In genomic region chr7:1562126-1562525, GRCh38 we compare ENCODE assay signal across 30 cellular contexts. TPM values are rescaled to one million over a fixed set of nuclear protein-coding genes. Genes with fewer than 3 reads are reported as not detected.
A peak's percentile ranks its signal among the peaks of the same experiment; 100 is the strongest.
DNase-seq lines count a peak whose midpoint lies in the region; ATAC-seq, FAIRE-seq and TF ChIP-seq lines count a peak whose summit lies in the region.
"Had no signal": no experiment of that assay in that cellular context is flagged by ENCODE, and none has a peak within 500 bp of the region (broad histone marks: within the 10 kb centered on the region; RNA-seq: fewer than 3 reads in every experiment).

No MANE protein-coding gene starts in this region.

- TF ChIP-seq POLR2A in HepG2 (IDR thresholded peaks at IDR 0.05; ENCODE audit: insufficient read depth in 1 of 2, low read depth in 2 of 2, low read length in 2 of 2) (no peak), right lobe of liver (IDR thresholded peaks at IDR 0.05) (no peak)

- no peak overlapping the region for H3K27ac ChIP-seq in HepG2 (ENCODE audit: extremely low read length, insufficient read depth, low read length)
- no peak overlapping the region for H3K27ac ChIP-seq in right lobe of liver
- H3K27ac ChIP-seq: BLaER1 treated with 17β-estradiol and CSF1 and Interleukin-3, amounts not matched to agents 10 nM and 100 nM; brain microvascular endothelial cell; hepatocyte; left ventricle myocardium inferior; Peyer's patch; prostate gland; SJSA1 had no signal

- WGBS in HepG2 (ENCODE audit: low lambda C conversion rate) = 25% methylated on average over 15 of the region's 15 CpGs
- WGBS in right lobe of liver (ENCODE audit: insufficient coverage, low coverage, low lambda C conversion rate, missing lambda C conversion rate) = 73% methylated on average over 15 of the region's 15 CpGs

- H3K4me3 ChIP-seq in HepG2 (replicated peaks in 1 of 3; ENCODE audit: insufficient read depth in 1 of 3, low read depth in 2 of 3, low read length in 3 of 3) = no peak overlapping the region
- no peak overlapping the region for H3K4me3 ChIP-seq in right lobe of liver
- H3K4me3 ChIP-seq: BLaER1 treated with 17β-estradiol and CSF1 and Interleukin-3, amounts not matched to agents 10 nM and 100 nM; HAP-1; hepatocyte; left ventricle myocardium inferior; MG63; Peyer's patch; prostate gland; SJSA1 had no signal

- H3K27me3 ChIP-seq in HepG2 (ENCODE audit: control insufficient read depth in 1 of 2, insufficient read depth in 2 of 2, low read length in 2 of 2) = peaks cover 8 to 15% of the 10 kb centered on the region in 2 experiments; a peak in 2 of 5 replicates
- H3K27me3 ChIP-seq in right lobe of liver = no peaks in the 10 kb centered on the region
- H3K27me3 ChIP-seq: BLaER1 treated with 17β-estradiol and CSF1 and Interleukin-3, amounts not matched to agents 10 nM and 100 nM; brain microvascular endothelial cell; hepatocyte; MG63; Peyer's patch; SJSA1 had no signal

- H3K4me1 Mint-ChIP-seq in brain (peaks cover 15% of the 10 kb centered on the region), nephron (peaks cover 14% of the 10 kb centered on the region)
- H3K4me1 Mint-ChIP-seq: IgD-negative memory B cell had no signal

- CTCF ChIA-PET in HepG2 (lab: Yijun Ruan, JAX; ENCODE audit: low intra/inter-chr PET ratio, low total read pairs) = no interaction called here

- FAIRE-seq in HepG2 (lab: Jason Lieb, UNC) (no peak), D721Med (lab: Jason Lieb, UNC) (no peak)

- H3K4me1 ChIP-seq in HepG2 (ENCODE audit: insufficient read depth, low read length) (peaks cover 39% of the 10 kb centered on the region), right lobe of liver (no peaks in the 10 kb centered on the region)
- H3K4me1 ChIP-seq: HAP-1 had no signal

- H3K9me3 ChIP-seq in HepG2 (ENCODE audit: low read length) (no peaks in the 10 kb centered on the region), right lobe of liver (no peaks in the 10 kb centered on the region)
- H3K9me3 ChIP-seq: BLaER1 treated with 17β-estradiol and CSF1 and Interleukin-3, amounts not matched to agents 10 nM and 100 nM; Caco-2; HAP-1; left ventricle myocardium inferior; MG63; Peyer's patch; prostate gland; SJSA1 had no signal

- no peak for TF ChIP-seq CTCF in HepG2 (CRISPR knock-in tag; IDR thresholded peaks at IDR 0.05)
- no peak for TF ChIP-seq CTCF in right lobe of liver (IDR thresholded peaks at IDR 0.05)
- no peak for TF ChIP-seq CTCF in brain (conservative IDR thresholded peaks at IDR 0.05)
- no peak for TF ChIP-seq CTCF in nephron (IDR thresholded peaks at IDR 0.05; ENCODE audit: unreplicated experiment in 3 of 3)
- no peak for TF ChIP-seq CTCF in D721Med (IDR thresholded peaks at IDR 0.05; ENCODE audit: insufficient read depth, missing control alignments)

- ATAC-seq in HepG2 (no peak), right lobe of liver (no peak), HG03442 (IDR thresholded peaks at IDR 0.05; ENCODE audit: unreplicated experiment) (no peak), HG02884 (IDR thresholded peaks at IDR 0.05; ENCODE audit: unreplicated experiment) (no peak)
- ATAC-seq: T-helper 17 cell had no signal

- TF ChIP-seq RAD21 in HepG2 (CRISPR knock-in tag; IDR thresholded peaks at IDR 0.05) = no peak

- no peaks in the 10 kb centered on the region for H3K79me2 ChIP-seq in HepG2 (ENCODE audit: insufficient read depth, low read length)
- H3K79me2 ChIP-seq: hepatocyte had no signal

- intact Hi-C loops in HepG2 (cut with micrococcal nuclease; ENCODE audit: unreplicated experiment) = no loop called here
- intact Hi-C loops in right lobe of liver (cut with DNase I) = no loop called here

- in situ Hi-C loops in HepG2 (cut with HindIII; ENCODE audit: extremely low pct_ligation_motif_present, low pct_unique_long_range_greater_than_20kb) = no loop called here

- TF ChIP-seq EP300 in HepG2 (IDR thresholded peaks at IDR 0.05; ENCODE audit: low read depth in 2 of 2, low read length in 2 of 2) (no peak), HepG2 (CRISPR knock-in tag; IDR thresholded peaks at IDR 0.05; ENCODE audit: borderline replicate concordance) (no peak)

- POLR2A ChIA-PET in HepG2 (lab: Yijun Ruan, JAX) = no interaction called here

- H3K9ac ChIP-seq in HepG2 (ENCODE audit: insufficient read depth, low read depth, low read length) = no peak overlapping the region

- no peak for DNase-seq in HepG2 (ENCODE audit: low spot score)
- no peak for DNase-seq in right lobe of liver
- no peak for DNase-seq in NCI-H2081 treated with DMSO at 0.1 percent for 48 hours (lab: John Stamatoyannopoulos, UW)
- DNase-seq in D721Med (ENCODE audit: insufficient read length, low spot score) = no peak
- DNase-seq: activated CD4-positive, alpha-beta T cell treated with anti-CD3 and anti-CD28 coated beads for 4 hours; activated naive CD4-positive, alpha-beta T cell; activated T-cell treated with anti-CD3 and anti-CD28 coated beads, Interleukin-2, amount 50 U/mL, for 48 hours; brain microvascular endothelial cell; Caco-2; DND-41; effector memory CD4-positive, alpha-beta T cell; foreskin melanocyte; left ventricle myocardium inferior; MG63; NCI-H1417; Peyer's patch; T-helper 17 cell had no signal

- no peaks in the 10 kb centered on the region for H3K9me3 Mint-ChIP-seq in brain
- H3K9me3 Mint-ChIP-seq in nephron = no peaks in the 10 kb centered on the region
- H3K9me3 Mint-ChIP-seq: IgD-negative memory B cell, type B pancreatic cell had no signal

- no peak overlapping the region for H2AFZ ChIP-seq in HepG2 (ENCODE audit: low read length)
- H2AFZ ChIP-seq: hepatocyte had no signal

- H3K27ac Mint-ChIP-seq in brain = peak overlapping the region in 3 of 5 experiments; percentile 83 to 90 (median 89)
- H3K27ac Mint-ChIP-seq in nephron = peak overlapping the region; percentile 12 to 86 (median 16)
- H3K27ac Mint-ChIP-seq: IgD-negative memory B cell, T-helper 17 cell, type B pancreatic cell had no signal

- H3K36me3 Mint-ChIP-seq in brain (peaks cover 18% of the 10 kb centered on the region), nephron (ENCODE audit: low read depth) (peaks cover 7% of the 10 kb centered on the region)
- H3K36me3 Mint-ChIP-seq: IgD-negative memory B cell had no signal

- H3K36me3 ChIP-seq in HepG2 (replicated peaks in 1 of 2; ENCODE audit: control insufficient read depth in 1 of 2, insufficient read depth in 2 of 2, low read length in 2 of 2) = 0 out of 5 replicates have a peak, but pooled peaks cover 0 to 5% of the 10 kb centered on the region in 2 experiments
- peaks cover 0 to 2% (median 0%) of the 10 kb centered on the region in 4 donors for H3K36me3 ChIP-seq in right lobe of liver
- H3K36me3 ChIP-seq: brain microvascular endothelial cell, prostate gland had no signal

- H3K4me2 ChIP-seq in HepG2 (ENCODE audit: low read depth, low read length) = peak overlapping the region; percentile 19; the same call in 1 of the 2 replicates
- H3K4me2 ChIP-seq: hepatocyte had no signal

- H3K27me3 Mint-ChIP-seq in brain = peaks cover 2% of the 10 kb centered on the region
- H3K27me3 Mint-ChIP-seq in nephron (ENCODE audit: low read depth) = peaks cover 13% of the 10 kb centered on the region
- H3K27me3 Mint-ChIP-seq: type B pancreatic cell had no signal

- H3K4me3 Mint-ChIP-seq in brain = peak overlapping the region in 2 of 5 experiments; percentile 15 to 56
- H3K4me3 Mint-ChIP-seq in nephron = no peak overlapping the region
- H3K4me3 Mint-ChIP-seq: T-helper 17 cell had no signal

- no TSS peak for BruUV-seq in HepG2 (replicated peaks; lab: Mats Ljungman, UMichigan)

- H4K20me1 ChIP-seq in HepG2 (ENCODE audit: insufficient read depth, low read length) = no peaks in the 10 kb centered on the region

RNA-seq across cellular contexts. Expression of gene TMEM184A, which starts 6.1 kb away (rescaled TPM):
- total RNA-seq in HepG2 (2016; rRNA removed; fragmentation: Illumina TruSeq; extraction: Trizol) (3.1 and 9.5 TPM in 2 replicates), right lobe of liver (10 to 100 TPM; 15.1 to 32.8 (median 26.7) TPM)
- 4.3 and 4.6 TPM in 2 replicates for total RNA-seq in HepG2 (2016; cell fraction: cytosol; rRNA removed; fragmentation: Illumina TruSeq; extraction: Trizol; ENCODE audit: low read depth)
- total RNA-seq in HepG2 (2016; cell fraction: insoluble cytoplasmic fraction; rRNA removed; fragmentation: Illumina TruSeq; extraction: Trizol) = 3.8 and 10.6 TPM in 2 replicates
- 5.7 and 6.3 TPM in 2 replicates for total RNA-seq in HepG2 (2016; cell fraction: membrane; rRNA removed; fragmentation: Illumina TruSeq; extraction: Trizol)
- 11.4 and 11.7 TPM in 2 replicates for total RNA-seq in HepG2 (2016; cell fraction: nucleus; rRNA removed; fragmentation: Illumina TruSeq; extraction: Trizol)
- polyA plus RNA-seq in HepG2 (2011; rRNA removed) (20.4 and 33.1 TPM in 2 replicates), brain (ENCODE audit: insufficient read depth, low read depth, low replicate concordance) (4.3 TPM)
- polyA plus RNA-seq in HepG2 (2011; cell fraction: cytosol; rRNA removed) = 9.9 and 13.2 TPM in 2 replicates
- 144 and 175 TPM in 2 replicates for polyA plus RNA-seq in HepG2 (2011; cell fraction: nucleus; rRNA removed)
- polyA plus RNA-seq in HepG2 (2012) = 8.4 and 10.9 TPM in 2 replicates
- 3.6 and 4.0 TPM in 2 replicates for polyA plus RNA-seq in HepG2 (2016; cell fraction: cytosol; fragmentation: Illumina TruSeq; extraction: Trizol; ENCODE audit: low read depth)
- 4.3 and 5.0 TPM in 2 replicates for polyA plus RNA-seq in HepG2 (2016; cell fraction: insoluble cytoplasmic fraction; fragmentation: Illumina TruSeq; extraction: Trizol; ENCODE audit: low read depth)
- 4.3 and 5.3 TPM in 2 replicates for polyA plus RNA-seq in HepG2 (2016; cell fraction: membrane; fragmentation: Illumina TruSeq; extraction: Trizol; ENCODE audit: low read depth)
- polyA plus RNA-seq in HepG2 (2016; cell fraction: nucleus; fragmentation: Illumina TruSeq; extraction: Trizol; ENCODE audit: insufficient read depth, low read depth) = 25.4 and 29.2 TPM in 2 replicates
- 70.5 and 85.2 TPM in 2 replicates for polyA minus RNA-seq in HepG2 (2011; rRNA and poly(A)+ RNA removed; ENCODE audit: low replicate concordance)
- polyA minus RNA-seq in HepG2 (2011; cell fraction: cytosol; rRNA and poly(A)+ RNA removed) = 6.3 and 12.4 TPM in 2 replicates
- polyA minus RNA-seq in HepG2 (2011; cell fraction: nucleus; rRNA and poly(A)+ RNA removed) = 27.6 and 31.7 TPM in 2 replicates
- total RNA-seq: A673, mononuclear cell, T-helper 17 cell had no signal

RNA-seq across cellular contexts. Expression of gene PSMG3, which starts 7.7 kb away (rescaled TPM):
- 46.7 and 48.4 TPM in 2 replicates for total RNA-seq in HepG2 (2016; rRNA removed; fragmentation: Illumina TruSeq; extraction: Trizol)
- total RNA-seq in HepG2 (2016; cell fraction: cytosol; rRNA removed; fragmentation: Illumina TruSeq; extraction: Trizol; ENCODE audit: low read depth) = 83.1 and 98.2 TPM in 2 replicates
- 50.6 and 51.2 TPM in 2 replicates for total RNA-seq in HepG2 (2016; cell fraction: insoluble cytoplasmic fraction; rRNA removed; fragmentation: Illumina TruSeq; extraction: Trizol)
- 102 and 118 TPM in 2 replicates for total RNA-seq in HepG2 (2016; cell fraction: membrane; rRNA removed; fragmentation: Illumina TruSeq; extraction: Trizol)
- total RNA-seq in HepG2 (2016; cell fraction: nucleus; rRNA removed; fragmentation: Illumina TruSeq; extraction: Trizol) = 24.1 and 28.4 TPM in 2 replicates
- polyA plus RNA-seq in HepG2 (2011; rRNA removed) = 29.3 and 29.6 TPM in 2 replicates
- 36.1 and 44.9 TPM in 2 replicates for polyA plus RNA-seq in HepG2 (2011; cell fraction: cytosol; rRNA removed)
- polyA plus RNA-seq in HepG2 (2011; cell fraction: nucleus; rRNA removed) = 29.2 and 39.8 TPM in 2 replicates
- 15.8 and 28.3 TPM in 2 replicates for polyA plus RNA-seq in HepG2 (2012)
- 72.7 and 106 TPM in 2 replicates for polyA plus RNA-seq in HepG2 (2016; cell fraction: cytosol; fragmentation: Illumina TruSeq; extraction: Trizol; ENCODE audit: low read depth)
- 49.5 and 55.3 TPM in 2 replicates for polyA plus RNA-seq in HepG2 (2016; cell fraction: insoluble cytoplasmic fraction; fragmentation: Illumina TruSeq; extraction: Trizol; ENCODE audit: low read depth)
- polyA plus RNA-seq in HepG2 (2016; cell fraction: membrane; fragmentation: Illumina TruSeq; extraction: Trizol; ENCODE audit: low read depth) = 82.6 and 104 TPM in 2 replicates
- 48.5 and 51.1 TPM in 2 replicates for polyA plus RNA-seq in HepG2 (2016; cell fraction: nucleus; fragmentation: Illumina TruSeq; extraction: Trizol; ENCODE audit: insufficient read depth, low read depth)
- 17.7 and 43.7 TPM in 2 replicates for polyA minus RNA-seq in HepG2 (2011; rRNA and poly(A)+ RNA removed; ENCODE audit: low replicate concordance)
- polyA minus RNA-seq in HepG2 (2011; cell fraction: cytosol; rRNA and poly(A)+ RNA removed) = 8.9 and 9.7 TPM in 2 replicates
- 4.7 and 6.2 TPM in 2 replicates for polyA minus RNA-seq in HepG2 (2011; cell fraction: nucleus; rRNA and poly(A)+ RNA removed)
- 10 to 100 TPM in 2 of 6 experiments, 1 to 10 TPM in 4; 7.6 to 28.1 (median 9.2) TPM for total RNA-seq in right lobe of liver
- 68.4 TPM for polyA plus RNA-seq in brain (ENCODE audit: insufficient read depth, low read depth, low replicate concordance)

RNA-seq across cellular contexts. Expression of gene MAFK, which starts 31.6 kb away (rescaled TPM):
- total RNA-seq in HepG2 (2016; rRNA removed; fragmentation: Illumina TruSeq; extraction: Trizol) = 9.2 and 10.4 TPM in 2 replicates
- 1.4 and 1.5 TPM in 2 replicates for total RNA-seq in HepG2 (2016; cell fraction: cytosol; rRNA removed; fragmentation: Illumina TruSeq; extraction: Trizol; ENCODE audit: low read depth)
- total RNA-seq in HepG2 (2016; cell fraction: insoluble cytoplasmic fraction; rRNA removed; fragmentation: Illumina TruSeq; extraction: Trizol) = 8.1 and 11.1 TPM in 2 replicates
- 4.0 and 4.6 TPM in 2 replicates for total RNA-seq in HepG2 (2016; cell fraction: membrane; rRNA removed; fragmentation: Illumina TruSeq; extraction: Trizol)
- total RNA-seq in HepG2 (2016; cell fraction: nucleus; rRNA removed; fragmentation: Illumina TruSeq; extraction: Trizol) = 6.5 TPM in 2 replicates
- 7.3 and 13.8 TPM in 2 replicates for polyA plus RNA-seq in HepG2 (2011; rRNA removed)
- polyA plus RNA-seq in HepG2 (2011; cell fraction: cytosol; rRNA removed) = 6.2 and 7.3 TPM in 2 replicates
- 63.2 and 72.7 TPM in 2 replicates for polyA plus RNA-seq in HepG2 (2011; cell fraction: nucleus; rRNA removed)
- polyA plus RNA-seq in HepG2 (2012) = 15.2 and 31.6 TPM in 2 replicates
- 0.54 and 0.61 TPM in 2 replicates for polyA plus RNA-seq in HepG2 (2016; cell fraction: cytosol; fragmentation: Illumina TruSeq; extraction: Trizol; ENCODE audit: low read depth)
- 6.5 and 8.2 TPM in 2 replicates for polyA plus RNA-seq in HepG2 (2016; cell fraction: insoluble cytoplasmic fraction; fragmentation: Illumina TruSeq; extraction: Trizol; ENCODE audit: low read depth)
- 1.9 TPM in 2 replicates for polyA plus RNA-seq in HepG2 (2016; cell fraction: membrane; fragmentation: Illumina TruSeq; extraction: Trizol; ENCODE audit: low read depth)
- 19.6 and 20.9 TPM in 2 replicates for polyA plus RNA-seq in HepG2 (2016; cell fraction: nucleus; fragmentation: Illumina TruSeq; extraction: Trizol; ENCODE audit: insufficient read depth, low read depth)
- polyA minus RNA-seq in HepG2 (2011; rRNA and poly(A)+ RNA removed; ENCODE audit: low replicate concordance) = 11.1 and 17.4 TPM in 2 replicates
- 12.7 and 12.8 TPM in 2 replicates for polyA minus RNA-seq in HepG2 (2011; cell fraction: cytosol; rRNA and poly(A)+ RNA removed)
- 10.8 and 12.7 TPM in 2 replicates for polyA minus RNA-seq in HepG2 (2011; cell fraction: nucleus; rRNA and poly(A)+ RNA removed)
- 10 to 100 TPM in 4 of 6 experiments, 1 to 10 TPM in 2; 6.9 to 29.7 (median 13.1) TPM for total RNA-seq in right lobe of liver
- 17.9 TPM for polyA plus RNA-seq in brain (ENCODE audit: insufficient read depth, low read depth, low replicate concordance)

RNA-seq across cellular contexts. Expression of gene INTS1, which starts 57.9 kb away (rescaled TPM):
- total RNA-seq in HepG2 (2016; rRNA removed; fragmentation: Illumina TruSeq; extraction: Trizol) (17.3 and 29.0 TPM in 2 replicates), right lobe of liver (10 to 100 TPM; 30.1 to 49.6 (median 41.2) TPM)
- 5.1 and 5.5 TPM in 2 replicates for total RNA-seq in HepG2 (2016; cell fraction: cytosol; rRNA removed; fragmentation: Illumina TruSeq; extraction: Trizol; ENCODE audit: low read depth)
- total RNA-seq in HepG2 (2016; cell fraction: insoluble cytoplasmic fraction; rRNA removed; fragmentation: Illumina TruSeq; extraction: Trizol) = 10.4 and 29.7 TPM in 2 replicates
- total RNA-seq in HepG2 (2016; cell fraction: membrane; rRNA removed; fragmentation: Illumina TruSeq; extraction: Trizol) = 7.6 and 9.1 TPM in 2 replicates
- total RNA-seq in HepG2 (2016; cell fraction: nucleus; rRNA removed; fragmentation: Illumina TruSeq; extraction: Trizol) = 41.5 and 48.7 TPM in 2 replicates
- polyA plus RNA-seq in HepG2 (2011; rRNA removed) (13.7 and 18.2 TPM in 2 replicates), brain (ENCODE audit: insufficient read depth, low read depth, low replicate concordance) (102 TPM)
- polyA plus RNA-seq in HepG2 (2011; cell fraction: cytosol; rRNA removed) = 13.7 and 18.1 TPM in 2 replicates
- polyA plus RNA-seq in HepG2 (2011; cell fraction: nucleus; rRNA removed) = 167 and 254 TPM in 2 replicates
- 20.5 and 22.5 TPM in 2 replicates for polyA plus RNA-seq in HepG2 (2012)
- polyA plus RNA-seq in HepG2 (2016; cell fraction: cytosol; fragmentation: Illumina TruSeq; extraction: Trizol; ENCODE audit: low read depth) = 3.9 and 4.3 TPM in 2 replicates
- 11.9 and 26.2 TPM in 2 replicates for polyA plus RNA-seq in HepG2 (2016; cell fraction: insoluble cytoplasmic fraction; fragmentation: Illumina TruSeq; extraction: Trizol; ENCODE audit: low read depth)
- 6.0 and 6.1 TPM in 2 replicates for polyA plus RNA-seq in HepG2 (2016; cell fraction: membrane; fragmentation: Illumina TruSeq; extraction: Trizol; ENCODE audit: low read depth)
- 118 and 123 TPM in 2 replicates for polyA plus RNA-seq in HepG2 (2016; cell fraction: nucleus; fragmentation: Illumina TruSeq; extraction: Trizol; ENCODE audit: insufficient read depth, low read depth)
- polyA minus RNA-seq in HepG2 (2011; rRNA and poly(A)+ RNA removed; ENCODE audit: low replicate concordance) = 33.5 and 55.8 TPM in 2 replicates
- polyA minus RNA-seq in HepG2 (2011; cell fraction: cytosol; rRNA and poly(A)+ RNA removed) = 18.4 and 23.7 TPM in 2 replicates
- 25.5 and 29.1 TPM in 2 replicates for polyA minus RNA-seq in HepG2 (2011; cell fraction: nucleus; rRNA and poly(A)+ RNA removed)
